ENCODE assay signal across 18 cellular contexts in the genomic region with DNA sequence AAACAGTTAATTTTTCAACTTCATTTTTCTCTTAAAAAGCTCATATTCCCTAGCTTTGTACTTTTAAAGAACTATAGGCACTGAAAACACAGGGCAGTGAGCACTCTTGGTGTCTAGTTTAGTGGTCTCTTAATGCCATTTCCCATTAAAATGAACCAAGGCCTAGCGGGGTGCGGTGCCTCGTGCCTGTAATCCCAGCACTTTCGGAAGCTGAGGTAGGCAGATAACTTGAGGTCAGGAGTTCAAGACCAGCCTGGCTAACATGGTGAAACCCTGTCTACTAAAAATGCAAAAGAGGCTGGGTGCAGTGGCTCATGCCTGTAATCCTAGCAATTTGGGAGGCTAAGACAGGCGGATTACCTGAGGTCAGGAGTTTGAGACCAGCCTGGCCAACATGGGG. TPM values are rescaled to one million over a fixed set of nuclear protein-coding genes. Genes with fewer than 3 reads are reported as not detected.
A peak's percentile ranks its signal among the peaks of the same experiment; 100 is the strongest.
DNase-seq lines count a peak whose midpoint lies in the region; ATAC-seq, FAIRE-seq and TF ChIP-seq lines count a peak whose summit lies in the region.
"Had no signal": no experiment of that assay in that cellular context is flagged by ENCODE, and none has a peak within 500 bp of the region (broad histone marks: within the 10 kb centered on the region; RNA-seq: fewer than 3 reads in every experiment).

No MANE protein-coding gene starts in this region.

- no peak for FAIRE-seq in A549 (lab: Jason Lieb, UNC)
- FAIRE-seq in GM12891 (lab: Jason Lieb, UNC): peak; percentile 38
- FAIRE-seq: G401.6 had no signal

- H3K4me2 ChIP-seq in A549 (no peak overlapping the region), OCI-LY1 (ENCODE audit: low read length) (peak overlapping the region; percentile 62), SK-N-SH (no peak overlapping the region)

- H3F3A ChIP-seq in OCI-LY1 (ENCODE audit: insufficient read depth, low read length): peaks cover 15% of the 10 kb centered on the region; the same call in 1 of the 2 replicates
- no peaks in the 10 kb centered on the region for H3F3A ChIP-seq in SK-N-SH (replicated peaks; ENCODE audit: insufficient read depth)

- WGBS in A549 (ENCODE audit: missing lambda C conversion rate): 95% methylated on average over 5 of the region's 5 CpGs
- 100% methylated on average over 5 of the region's 5 CpGs for WGBS in SK-N-SH (ENCODE audit: low lambda C conversion rate)

- DNase-seq in A549 (ENCODE audit: low read depth in 1 of 2, low spot score in 1 of 2): no peak
- DNase-seq in GM12891 (ENCODE audit: insufficient read length, low spot score): no peak
- DNase-seq in activated B cell treated with CpG ODN at 0.5 μM for 24 hours: no peak
- no peak for DNase-seq in 8988T
- DNase-seq in NCI-H1105 treated with DMSO at 0.1 percent for 48 hours (lab: John Stamatoyannopoulos, UW): no peak
- DNase-seq in SK-N-SH: no peak
- DNase-seq: ACHN; C1 segment of cervical spinal cord; CD4-positive, alpha-beta T cell; DMS79; EL; GOT3; H9 had no signal

- H3K9me3 ChIP-seq in A549 (no peaks in the 10 kb centered on the region), OCI-LY1 (ENCODE audit: low read length) (no peaks in the 10 kb centered on the region), SK-N-SH (no peaks in the 10 kb centered on the region)

- POLR2A ChIA-PET in A549 (lab: Yijun Ruan, JAX) (no interaction called here), activated B cell treated with CpG ODN at 0.5 μM for 24 hours (lab: Charles Lee) (interaction anchor here (0.5 to 1.1 kb wide), 4 partner anchors 47 to 231 kb away, joined by 4 to 5 read pairs (median 4); no protein-coding TSS in a partner anchor), SK-N-SH (lab: Yijun Ruan, JAX) (no interaction called here)

- H3K9me3 Mint-ChIP-seq in activated B cell treated with CpG ODN at 0.5 μM for 24 hours: no peaks in the 10 kb centered on the region
- H3K9me3 Mint-ChIP-seq: CD4-positive, alpha-beta T cell; H9 had no signal

- intact Hi-C loops in activated B cell treated with CpG ODN at 0.5 μM for 24 hours (cut with micrococcal nuclease): loop anchor here (5.0 to 10.0 kb wide), 2 partner anchors 100 to 433 kb away; a partner anchor contains a TSS

- no peaks in the 10 kb centered on the region for H4K20me1 ChIP-seq in OCI-LY1 (ENCODE audit: insufficient read depth, low read length)
- no peaks in the 10 kb centered on the region for H4K20me1 ChIP-seq in SK-N-SH (ENCODE audit: insufficient read depth)

- H3K4me1 ChIP-seq in A549: peaks cover 94% of the 10 kb centered on the region
- H3K4me1 ChIP-seq in OCI-LY1 (ENCODE audit: insufficient read depth, low read length, severe bottlenecking): peaks cover 70% of the 10 kb centered on the region
- no peaks in the 10 kb centered on the region for H3K4me1 ChIP-seq in SK-N-SH (ENCODE audit: control insufficient read depth in 1 of 2, insufficient read depth in 2 of 2, low read depth in 1 of 2, low read length in 1 of 2)

- peak overlapping the region; percentile 50 for H3K27ac Mint-ChIP-seq in activated B cell treated with CpG ODN at 0.5 μM for 24 hours
- H3K27ac Mint-ChIP-seq: CD4-positive, alpha-beta T cell; H9 had no signal

- H2AFZ ChIP-seq in OCI-LY1 (ENCODE audit: low read length): no peak overlapping the region
- no peak overlapping the region for H2AFZ ChIP-seq in SK-N-SH (ENCODE audit: low read depth)

- TF ChIP-seq EP300 in A549 (IDR thresholded peaks at IDR 0.05): no peak
- TF ChIP-seq EP300 in SK-N-SH (IDR thresholded peaks at IDR 0.05; ENCODE audit: borderline replicate concordance in 1 of 2, low read depth in 1 of 2, low read length in 1 of 2): no peak

- TF ChIP-seq RAD21 in A549 (conservative IDR thresholded peaks at IDR 0.05 in 1 of 2, IDR thresholded peaks at IDR 0.05 in 1 of 2) (no peak), SK-N-SH (IDR thresholded peaks at IDR 0.05; ENCODE audit: low read length) (no peak)

- no peaks in the 10 kb centered on the region for H3K79me2 ChIP-seq in OCI-LY1 (ENCODE audit: insufficient read depth, low read length)
- no peaks in the 10 kb centered on the region for H3K79me2 ChIP-seq in SK-N-SH (ENCODE audit: insufficient read depth)

- H3K4me3 ChIP-seq in A549: no peak overlapping the region
- peak overlapping the region; percentile 40 for H3K4me3 ChIP-seq in OCI-LY1 (ENCODE audit: low read depth, low read length, poor library complexity, severe bottlenecking)
- H3K4me3 ChIP-seq in SK-N-SH (ENCODE audit: low read depth in 2 of 2, low read length in 1 of 2): no peak overlapping the region

- no peaks in the 10 kb centered on the region for H3K27me3 ChIP-seq in OCI-LY1 (ENCODE audit: insufficient read depth, low read length)
- H3K27me3 ChIP-seq in SK-N-SH (ENCODE audit: insufficient read depth): no peaks in the 10 kb centered on the region

- CTCF ChIA-PET in A549 (lab: Yijun Ruan, JAX) (interaction anchor here (0.6 to 1.5 kb wide), 4 partner anchors 44 to 249 kb away, joined by 3 to 6 read pairs (median 4); no protein-coding TSS in a partner anchor), activated B cell treated with CpG ODN at 0.5 μM for 24 hours (lab: Charles Lee) (no interaction called here), SK-N-SH (lab: Yijun Ruan, JAX) (no interaction called here)

- H3K27me3 Mint-ChIP-seq in activated B cell treated with CpG ODN at 0.5 μM for 24 hours: no peaks in the 10 kb centered on the region
- H3K27me3 Mint-ChIP-seq: CD4-positive, alpha-beta T cell had no signal

- H3K36me3 ChIP-seq in OCI-LY1 (ENCODE audit: insufficient read depth, low read length) (peaks cover 20% of the 10 kb centered on the region; the same call in 1 of the 2 replicates), SK-N-SH (replicated peaks in 1 of 2; ENCODE audit: control insufficient read depth in 1 of 2, insufficient read depth in 2 of 2, low read length in 1 of 2) (peaks cover 0 to 3% of the 10 kb centered on the region in 2 experiments)

- no peaks in the 10 kb centered on the region for H3K9me2 ChIP-seq in OCI-LY1 (ENCODE audit: low read depth, low read length)
- H3K9me2 ChIP-seq in SK-N-SH: no peaks in the 10 kb centered on the region

- TF ChIP-seq POLR2A in A549 (IDR thresholded peaks at IDR 0.05; ENCODE audit: low read length) (no peak), GM12891 (IDR thresholded peaks at IDR 0.05; ENCODE audit: low read depth, low read length) (no peak)

- TF ChIP-seq CTCF in A549 (IDR thresholded peaks at IDR 0.05) (no peak), OCI-LY1 (IDR thresholded peaks at IDR 0.05; ENCODE audit: low read length) (no peak), activated B cell treated with CpG ODN at 0.5 μM for 24 hours (IDR thresholded peaks at IDR 0.05) (no peak), SK-N-SH (IDR thresholded peaks at IDR 0.05) (no peak)

- peak overlapping the region; percentile 28 for H3K9ac ChIP-seq in OCI-LY1 (ENCODE audit: low read length)
- no peak overlapping the region for H3K9ac ChIP-seq in SK-N-SH

- ATAC-seq in A549: no peak
- no peak for ATAC-seq in activated B cell treated with CpG ODN at 0.5 μM for 24 hours (ENCODE audit: low read depth)
- ATAC-seq in HG03565 (IDR thresholded peaks at IDR 0.05; ENCODE audit: unreplicated experiment): no peak

- no peak overlapping the region for H3K4me3 Mint-ChIP-seq in activated B cell treated with CpG ODN at 0.5 μM for 24 hours
- H3K4me3 Mint-ChIP-seq: CD4-positive, alpha-beta T cell; H9 had no signal

- H3K27ac ChIP-seq in A549 (peak overlapping the region; percentile 27 to 90; a peak in 5 of 6 replicates), OCI-LY1 (ENCODE audit: low read depth, low read length, poor library complexity, severe bottlenecking) (peak overlapping the region; percentile 88), SK-N-SH (ENCODE audit: low read depth in 2 of 2, low read length in 1 of 2) (no peak overlapping the region)
- H3K27ac ChIP-seq: 22Rv1, HL-60 had no signal

- H3K36me3 Mint-ChIP-seq in activated B cell treated with CpG ODN at 0.5 μM for 24 hours (ENCODE audit: low read depth): peaks cover 23% of the 10 kb centered on the region

- peaks cover 56% of the 10 kb centered on the region for H3K4me1 Mint-ChIP-seq in activated B cell treated with CpG ODN at 0.5 μM for 24 hours

TF ChIP-seq in A549, 52 proteins besides CTCF, POLR2A, EP300 and RAD21 (continues in another document):
- no peak for TF ChIP-seq SREBF2 (IDR thresholded peaks at IDR 0.05)

TF ChIP-seq in GM12891, 5 proteins besides CTCF, POLR2A, EP300 and RAD21:
- TF ChIP-seq PAX5 (IDR thresholded peaks at IDR 0.05; ENCODE audit: insufficient read depth, low read length, severe bottlenecking): no peak
- no peak for TF ChIP-seq SPI1 (IDR thresholded peaks at IDR 0.05; ENCODE audit: low read depth, low read length)
- no peak for TF ChIP-seq POU2F2 (IDR thresholded peaks at IDR 0.05; ENCODE audit: low read depth, low read length)
- no peak for TF ChIP-seq POLR2AphosphoS5 (IDR thresholded peaks at IDR 0.05; ENCODE audit: low read depth, low read length)
- TF ChIP-seq TAF1 (IDR thresholded peaks at IDR 0.05; ENCODE audit: low read depth, low read length): no peak

TF ChIP-seq in SK-N-SH, 30 proteins besides CTCF, POLR2A, EP300 and RAD21 (continues in another document):
- TF ChIP-seq ELF1 (IDR thresholded peaks at IDR 0.05) (no peak), NFIC (IDR thresholded peaks at IDR 0.05; ENCODE audit: borderline replicate concordance) (no peak), EZH2phosphoT487 (IDR thresholded peaks at IDR 0.05; ENCODE audit: borderline replicate concordance, low read depth) (no peak), GATA2 (CRISPR knock-in tag; IDR thresholded peaks at IDR 0.05) (no peak), RXRA (IDR thresholded peaks at IDR 0.05; ENCODE audit: borderline replicate concordance, low read depth) (no peak), RFX5 (IDR thresholded peaks at IDR 0.05; ENCODE audit: low read length) (no peak)

RNA-seq across cellular contexts. Expression of a gene that starts 45.5 kb away (rescaled TPM):
- polyA plus RNA-seq in A549 (2011; rRNA removed) (not detected in 2 replicates), A549 (2017; fragmentation: RNase III; extraction: RNeasy Plus Mini Kit Qiagen cat#74134 plus additional on column Dnase treatment) (not detected in 3 replicates), SK-N-SH (2012; rRNA removed) (not detected in 2 replicates)
- not detected in 2 replicates for polyA plus RNA-seq in A549 (2012; cell fraction: cytosol; rRNA removed)
- polyA plus RNA-seq in A549 (2012; cell fraction: nucleus; rRNA removed): 0.05 TPM in 1 of 2 replicates, not detected in the other
- polyA minus RNA-seq in A549 (2011; rRNA and poly(A)+ RNA removed): not detected in 2 replicates
- 0.30 TPM for polyA plus RNA-seq in GM12891 (2012; ENCODE audit: low read depth, missing spikeins)
- total RNA-seq in activated B cell treated with CpG ODN at 0.5 μM for 24 hours: not detected in 2 replicates
- polyA plus RNA-seq in SK-N-SH (2012; cell fraction: cytosol; rRNA removed): not detected in 2 replicates
- polyA plus RNA-seq in SK-N-SH (2012; cell fraction: nucleus; rRNA removed): not detected in 2 replicates
- total RNA-seq: CD4-positive, alpha-beta T cell; H9 had no signal

Comparison
In these comparisons a context has a peak if more than half of its experiments do, and no peak if none do; other contexts are left out.
1. H3K27ac ChIP-seq: peak in A549 (2 of 2) and OCI-LY1 (single experiment); none in SK-N-SH (0 of 2).